ENCODE assay signal across 23 cellular contexts in genomic region chr2:224032283-224032682, GRCh38.
"Had no signal": no experiment of that assay in that cellular context is flagged by ENCODE, and none has a peak within 500 bp of the region (broad histone marks: within the 10 kb centered on the region; RNA-seq: fewer than 3 reads in every experiment).

No MANE protein-coding gene starts in this region.

- H3K4me3 ChIP-seq: Peyer's patch, SJCRH30 had no signal

- H3K9ac ChIP-seq: SK-N-SH had no signal

- H3K27me3 ChIP-seq: Peyer's patch, SJCRH30 had no signal

- DNase-seq: activated B cell treated with CpG ODN at 0.5 μM for 24 hours; activated CD4-positive, alpha-beta memory T cell treated with anti-CD3 and anti-CD28 coated beads, Interleukin-2, amount 10 ng/mL, durations not matched to agents 7 days and 5 days; activated CD4-positive, alpha-beta T cell treated with anti-CD3 and anti-CD28 coated beads for 1 hour; activated CD4-positive, alpha-beta T cell treated with anti-CD3 and anti-CD28 coated beads, Interleukin-2, amount 10 ng/mL, durations not matched to agents 7 days and 5 days; activated gamma-delta T cell treated with Interleukin-2 at 50 U/mL for 16 hours; activated T-cell treated with anti-CD3 and anti-CD28 coated beads for 4 hours; activated T-cell treated with anti-CD3 and anti-CD28 coated beads, Interleukin-2, amount 50 U/mL, for 48 hours; amygdala; NCI-H1092; NCI-H1417; NCI-H1694; NCI-H2029; NCI-H345; NCI-H510A; NCI-H69; NK-92 treated with Interleukin-12 subunit alpha and Interleukin-12 subunit beta, amount 100 ng/mL, for 24 hours; Peyer's patch; Right ventricle myocardium superior; SJCRH30; SK-N-SH; SW 1271; T-helper 17 cell; T-helper 9 cell had no signal

- ATAC-seq: T-helper 17 cell had no signal

- H3K36me3 ChIP-seq: Peyer's patch had no signal

- H3K27ac ChIP-seq: Peyer's patch, SJCRH30 had no signal

- H3K4me2 ChIP-seq: SK-N-SH had no signal

- H3K9me3 ChIP-seq: Peyer's patch, SJCRH30, SK-N-SH had no signal

- H3K4me1 ChIP-seq: Peyer's patch, SJCRH30 had no signal
